11 cellular contexts compared by ENCODE assay signal in genomic region chr11:64747961-64748715, GRCh38. TPM values are rescaled to one million over a fixed set of nuclear protein-coding genes. Genes with fewer than 3 reads are reported as not detected.
DNase-seq lines count a peak whose midpoint lies in the region; ATAC-seq lines count a peak whose summit lies in the region.
"Had no signal": no experiment of that assay in that cellular context is flagged by ENCODE, and none has a peak within 500 bp of the region (broad histone marks: within the 10 kb centered on the region; RNA-seq: fewer than 3 reads in every experiment).

No MANE protein-coding gene starts in this region.

- no peak for ATAC-seq in GM19463 (IDR thresholded peaks at IDR 0.05; ENCODE audit: unreplicated experiment)
- ATAC-seq: left lung had no signal

- H3K27ac ChIP-seq in ACC112 (ENCODE audit: low read depth, low read length) (peak overlapping the region; percentile 42; the same call in 1 of the 2 replicates), muscle layer of duodenum (ENCODE audit: low read length) (peak overlapping the region; percentile 35)
- H3K27ac ChIP-seq in CD8-positive, alpha-beta memory T cell (ENCODE audit: low read depth, low read length) = no peak overlapping the region

- no peaks in the 10 kb centered on the region for H3K36me3 ChIP-seq in ACC112 (ENCODE audit: insufficient read depth, low read length)
- H3K36me3 ChIP-seq in CD8-positive, alpha-beta memory T cell (ENCODE audit: insufficient read depth, low read length) = peaks cover 6% of the 10 kb centered on the region
- H3K36me3 ChIP-seq in muscle layer of duodenum (ENCODE audit: control insufficient read depth in 1 of 2, insufficient read depth in 2 of 2, low read length in 2 of 2) = peaks cover 0 to 18% of the 10 kb centered on the region in 2 donors

- no peaks in the 10 kb centered on the region for H3K9me3 ChIP-seq in CD8-positive, alpha-beta memory T cell (ENCODE audit: low read length)
- H3K9me3 ChIP-seq in muscle layer of duodenum (ENCODE audit: control insufficient read depth in 1 of 2, low read length in 2 of 2) = no peaks in the 10 kb centered on the region
- H3K9me3 ChIP-seq: left lung had no signal

- POLR2A ChIA-PET in CD8-positive, alpha-beta memory T cell (lab: Charles Lee) = interaction anchor here (6.6 to 8.0 kb wide), 2 partner anchors 17 to 29 kb away, joined by 158 to 220 read pairs; partner anchors contain the start of genes PYGM and SF1

- peaks cover 0 to 39% (median 2%) of the 10 kb centered on the region in 3 donors for H3K36me3 Mint-ChIP-seq in CD8-positive, alpha-beta memory T cell

- H3K27me3 Mint-ChIP-seq in CD8-positive, alpha-beta memory T cell = peaks cover 0 to 7% of the 10 kb centered on the region in 2 donors

- H2AFZ ChIP-seq in ACC112 (ENCODE audit: low read length, unreplicated experiment) = no peak overlapping the region

- H3K27me3 ChIP-seq in ACC112 (ENCODE audit: insufficient read depth, low read length) (peaks cover 24% of the 10 kb centered on the region), muscle layer of duodenum (ENCODE audit: low read depth, low read length) (peaks cover 5% of the 10 kb centered on the region)
- H3K27me3 ChIP-seq in CD8-positive, alpha-beta memory T cell (ENCODE audit: insufficient read depth, low read length, poor library complexity, severe bottlenecking) = no peaks in the 10 kb centered on the region

- no peaks in the 10 kb centered on the region for H3K9me3 Mint-ChIP-seq in CD8-positive, alpha-beta memory T cell

- DNase-seq in CD8-positive, alpha-beta memory T cell = no peak
- DNase-seq in amniotic epithelial cell (ENCODE audit: low read depth) (peak; percentile 40), UCSD-AML1 (lab: John Stamatoyannopoulos, UW; ENCODE audit: unreplicated experiment) (no peak), DMS 273 treated with DMSO at 0.1 percent for 48 hours (lab: John Stamatoyannopoulos, UW) (no peak), nucleus accumbens (lab: John Stamatoyannopoulos, UW) (no peak)
- DNase-seq: activated CD4-positive, alpha-beta T cell treated with anti-CD3 and anti-CD28 coated beads for 1 hour; anterior cingulate cortex had no signal

- H3K4me1 ChIP-seq in ACC112 (ENCODE audit: control insufficient read depth, insufficient read depth, low read length, unreplicated experiment) (peaks cover 17% of the 10 kb centered on the region), muscle layer of duodenum (ENCODE audit: control insufficient read depth in 1 of 2, insufficient read depth in 2 of 2, low read length in 2 of 2) (peaks cover 5 to 19% of the 10 kb centered on the region in 2 donors)
- H3K4me1 ChIP-seq in CD8-positive, alpha-beta memory T cell (ENCODE audit: insufficient read depth, low read length) = peaks cover 23% of the 10 kb centered on the region

- H3K4me3 ChIP-seq in ACC112 (ENCODE audit: low read depth, low read length) (no peak overlapping the region), muscle layer of duodenum (ENCODE audit: low read depth in 1 of 2, low read length in 2 of 2) (no peak overlapping the region)
- no peak overlapping the region for H3K4me3 ChIP-seq in CD8-positive, alpha-beta memory T cell (ENCODE audit: low read length)
- H3K4me3 ChIP-seq: left lung had no signal

- CTCF ChIA-PET in CD8-positive, alpha-beta memory T cell (lab: Charles Lee) = interaction anchor here (1.0 to 18.5 kb wide), 4 partner anchors 19 to 146 kb away, joined by 3 to 441 read pairs (median 5); partner anchors contain the start of genes MEN1, PYGM and SF1

- H3K27ac Mint-ChIP-seq in CD8-positive, alpha-beta memory T cell = peak overlapping the region in 5 of 8 donors; percentile 55 to 95 (median 78)

- peaks cover 26 to 47% (median 35%) of the 10 kb centered on the region in 3 donors for H3K4me1 Mint-ChIP-seq in CD8-positive, alpha-beta memory T cell

- H3K4me3 Mint-ChIP-seq in CD8-positive, alpha-beta memory T cell = peak overlapping the region in 5 of 7 donors; percentile 13 to 35 (median 32)

- no peaks in the 10 kb centered on the region for H3K79me2 ChIP-seq in ACC112 (ENCODE audit: control insufficient read depth, insufficient read depth, low read length, unreplicated experiment)

RNA-seq across cellular contexts. Expression of gene RASGRP2, which starts 4.2 kb away (rescaled TPM):
- 10 to 100 TPM; 30.2 to 33.5 TPM for total RNA-seq in CD8-positive, alpha-beta memory T cell
- 145 TPM for polyA plus RNA-seq in CD8-positive, alpha-beta memory T cell

RNA-seq across cellular contexts. Expression of gene PYGM, which starts 11.6 kb away (rescaled TPM):
- 1 to 10 TPM; 2.2 TPM for total RNA-seq in CD8-positive, alpha-beta memory T cell
- polyA plus RNA-seq in CD8-positive, alpha-beta memory T cell = 0.15 TPM

RNA-seq across cellular contexts. Expression of gene NRXN2, which starts 25.1 kb away (rescaled TPM):
- total RNA-seq in CD8-positive, alpha-beta memory T cell = under 1 TPM; 0.55 to 0.75 TPM
- polyA plus RNA-seq in CD8-positive, alpha-beta memory T cell = not detected

RNA-seq across cellular contexts. Expression of gene SF1, which starts 30.2 kb away (rescaled TPM):
- 100 to 1,000 TPM; 403 to 423 TPM for total RNA-seq in CD8-positive, alpha-beta memory T cell
- polyA plus RNA-seq in CD8-positive, alpha-beta memory T cell = 176 TPM

RNA-seq across cellular contexts. Expression of gene MAP4K2, which starts 54.9 kb away (rescaled TPM):
- 10 to 100 TPM; 54.8 to 55.3 TPM for total RNA-seq in CD8-positive, alpha-beta memory T cell
- 39.0 TPM for polyA plus RNA-seq in CD8-positive, alpha-beta memory T cell
